ENCODE assay signal across 15 cellular contexts in the genomic region with DNA sequence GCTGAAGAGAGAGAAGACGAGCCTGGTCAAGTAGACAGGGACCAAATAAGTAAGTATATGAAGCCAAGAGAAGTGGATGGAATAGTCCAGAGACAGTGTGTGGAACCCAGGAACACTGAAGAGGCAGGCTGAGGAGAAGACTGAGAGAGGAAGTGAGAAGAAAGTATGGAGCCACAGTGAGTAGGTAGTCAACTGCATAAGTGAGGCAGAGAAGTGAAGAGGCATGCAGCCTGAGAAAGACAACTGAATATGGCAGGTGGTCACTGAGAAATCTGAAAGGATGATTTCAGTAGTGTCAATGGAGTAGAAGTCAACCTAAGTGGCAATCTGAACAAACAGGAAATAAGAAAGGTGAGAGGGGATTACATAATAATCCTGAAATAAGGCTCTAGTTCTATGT. TPM values are rescaled to one million over a fixed set of nuclear protein-coding genes. Genes with fewer than 3 reads are reported as not detected.
A peak's percentile ranks its signal among the peaks of the same experiment; 100 is the strongest.
DNase-seq lines count a peak whose midpoint lies in the region; ATAC-seq lines count a peak whose summit lies in the region.
"Had no signal": no experiment of that assay in that cellular context is flagged by ENCODE, and none has a peak within 500 bp of the region (broad histone marks: within the 10 kb centered on the region; RNA-seq: fewer than 3 reads in every experiment).

No MANE protein-coding gene starts in this region.

- no peak overlapping the region for H3K9ac ChIP-seq in neuronal stem cell (ENCODE audit: low read depth, low read length, poor library complexity)

- H3K23ac ChIP-seq in neuronal stem cell (ENCODE audit: low read depth, low read length, poor library complexity) = no peak overlapping the region

- H3K4me3 ChIP-seq in neuronal stem cell (ENCODE audit: low read length in 2 of 2) = no peak overlapping the region
- H3K4me3 ChIP-seq: pancreas, smooth muscle cell, vagina had no signal

- H2BK15ac ChIP-seq in neuronal stem cell (ENCODE audit: low read length) = no peak overlapping the region

- peak overlapping the region; percentile 3 for H4K8ac ChIP-seq in neuronal stem cell (ENCODE audit: low read depth, low read length)

- no peaks in the 10 kb centered on the region for H3K9me3 ChIP-seq in neuronal stem cell (replicated peaks in 1 of 2; ENCODE audit: control insufficient read depth in 2 of 2, insufficient read depth in 1 of 2, low read depth in 1 of 2, low read length in 2 of 2)
- H3K9me3 ChIP-seq: pancreas, vagina had no signal

- in situ Hi-C loops in KBM-7 (cut with MboI; ENCODE audit: low pct_unique_long_range_greater_than_20kb, low sequenced_read_pairs) = no loop called here

- H3K18ac ChIP-seq in neuronal stem cell (ENCODE audit: low read length) = no peak overlapping the region

- H2AK5ac ChIP-seq in neuronal stem cell (ENCODE audit: low read depth, low read length) = no peak overlapping the region

- H3K36me3 ChIP-seq in neuronal stem cell (replicated peaks in 1 of 2; ENCODE audit: control insufficient read depth in 2 of 2, insufficient read depth in 2 of 2, low read length in 2 of 2) = peaks cover 11 to 88% of the 10 kb centered on the region in 2 donors

- H3K14ac ChIP-seq in neuronal stem cell (ENCODE audit: low read length) = no peak overlapping the region

- no peaks in the 10 kb centered on the region for H3K4me1 ChIP-seq in neuronal stem cell (ENCODE audit: control insufficient read depth in 2 of 2, insufficient read depth in 1 of 2, low read depth in 1 of 2, low read length in 2 of 2)
- H3K4me1 ChIP-seq: vagina had no signal

- H3K79me1 ChIP-seq in neuronal stem cell (ENCODE audit: low read depth, low read length) = no peaks in the 10 kb centered on the region

- H3K27ac ChIP-seq in neuronal stem cell (replicated peaks; ENCODE audit: low read length) = no peak overlapping the region
- H3K27ac ChIP-seq: pancreas, vagina had no signal

- H2BK120ac ChIP-seq in neuronal stem cell (ENCODE audit: low read depth, low read length) = no peak overlapping the region

- no peak overlapping the region for H2BK12ac ChIP-seq in neuronal stem cell (ENCODE audit: low read length)

- peak; percentile 72 for ATAC-seq in GM19351 (IDR thresholded peaks at IDR 0.05; ENCODE audit: unreplicated experiment)
- peak; percentile 45 for ATAC-seq in GM21786 (IDR thresholded peaks at IDR 0.05; ENCODE audit: unreplicated experiment)
- ATAC-seq in HG03139 (IDR thresholded peaks at IDR 0.05; ENCODE audit: unreplicated experiment) = peak; percentile 63
- ATAC-seq: activated CD4-positive, CD25-positive, alpha-beta regulatory T cell treated with anti-CD3 and anti-CD28 coated beads, Interleukin-2, amount 50 U/mL, for 24 hours; pancreas; stimulated activated naive CD8-positive, alpha-beta T cell treated with anti-CD3 and anti-CD28 coated beads, Interleukin-15, Interleukin-2, amounts not matched to agents 100 U/mL and 50 U/mL, for 24 hours had no signal

- H4K91ac ChIP-seq in neuronal stem cell (ENCODE audit: low read depth, low read length, poor library complexity) = no peak overlapping the region

- H2AFZ ChIP-seq in neuronal stem cell (ENCODE audit: low read length) = no peak overlapping the region

- no peaks in the 10 kb centered on the region for H3K27me3 ChIP-seq in neuronal stem cell (ENCODE audit: control insufficient read depth in 3 of 3, insufficient read depth in 3 of 3, low read depth in 1 of 3, low read length in 3 of 3)
- H3K27me3 ChIP-seq: pancreas, vagina had no signal

- no peak overlapping the region for H3K4me2 ChIP-seq in neuronal stem cell (ENCODE audit: insufficient read depth, low read length, poor library complexity, severe bottlenecking)
- H3K4me2 ChIP-seq: smooth muscle cell had no signal

- no peak overlapping the region for H3K4ac ChIP-seq in neuronal stem cell (ENCODE audit: low read length)

- WGBS in neuronal stem cell (ENCODE audit: extremely low coverage in 2 of 2, insufficient read length in 2 of 2, insufficient replicate concordance in 1 of 2), 2 donors = no CpG with 5 or more reads among the region's 1 CpG

- DNase-seq in neuronal stem cell (ENCODE audit: low spot score) (no peak), KBM-7 (no peak), DMS153 treated with DMSO at 0.1 percent for 48 hours (lab: John Stamatoyannopoulos, UW; ENCODE audit: unreplicated experiment) (no peak)
- no peak for DNase-seq in activated CD8-positive, alpha-beta memory T cell treated with anti-CD3 and anti-CD28 coated beads for 24 hours
- DNase-seq: CD4-positive, alpha-beta T cell; midbrain; pancreas; stimulated activated naive CD8-positive, alpha-beta T cell treated with anti-CD3 and anti-CD28 coated beads, Interleukin-15, Interleukin-2, amounts not matched to agents 100 U/mL and 50 U/mL, for 24 hours; T-helper 2 cell had no signal

- no peak overlapping the region for H2BK5ac ChIP-seq in neuronal stem cell (ENCODE audit: low read length)

RNA-seq across cellular contexts. Expression of gene CWC22, which starts 55.4 kb away (rescaled TPM):
- 41.1 TPM for polyA plus RNA-seq in neuronal stem cell (2013, experiment 1 of 2)
- 40.9 TPM for polyA plus RNA-seq in neuronal stem cell (2013, experiment 2 of 2)
